In genomic region chr4:23945521-23946017, GRCh38 we compare ENCODE assay signal across 9 cellular contexts. TPM values are rescaled to one million over a fixed set of nuclear protein-coding genes. Genes with fewer than 3 reads are reported as not detected.
DNase-seq lines count a peak whose midpoint lies in the region; ATAC-seq and TF ChIP-seq lines count a peak whose summit lies in the region.
"Had no signal": no experiment of that assay in that cellular context is flagged by ENCODE, and none has a peak within 500 bp of the region (broad histone marks: within the 10 kb centered on the region; RNA-seq: fewer than 3 reads in every experiment).

No MANE protein-coding gene starts in this region.

- TF ChIP-seq CTCF in kidney epithelial cell (IDR thresholded peaks at IDR 0.05; ENCODE audit: insufficient read depth, low read length, poor library complexity, severe bottlenecking): no peak

- intact Hi-C loops in Right ventricle myocardium inferior (cut with DNase I): no loop called here
- intact Hi-C loops in cardiac septum (cut with DNase I): no loop called here

- DNase-seq in Right ventricle myocardium inferior (ENCODE audit: missing footprints): peak; percentile 48
- DNase-seq in cardiac septum (ENCODE audit: low spot score): no peak
- DNase-seq in adipocyte (ENCODE audit: low read depth): peak; percentile 25
- peak; percentile 74 for DNase-seq in kidney epithelial cell (ENCODE audit: low read depth)
- no peak for DNase-seq in activated gamma-delta T cell (lab: John Stamatoyannopoulos, UW)
- no peak for DNase-seq in NCI-H524 (lab: John Stamatoyannopoulos, UW)
- no peak for DNase-seq in Ammon's horn (ENCODE audit: low spot score)

- ATAC-seq in Right ventricle myocardium inferior: peak; percentile 43
- no peak for ATAC-seq in GM19023 (IDR thresholded peaks at IDR 0.05; ENCODE audit: unreplicated experiment)
- ATAC-seq: A549 had no signal

- H3K4me1 ChIP-seq in adipocyte (ENCODE audit: control insufficient read depth, insufficient read depth, low read length): peaks cover 26% of the 10 kb centered on the region
- H3K4me1 ChIP-seq: A549 had no signal

- H3K36me3 ChIP-seq in adipocyte (ENCODE audit: control insufficient read depth, insufficient read depth, low read length, severe bottlenecking) (no peaks in the 10 kb centered on the region), kidney epithelial cell (ENCODE audit: control insufficient read depth, insufficient read depth, low read length) (no peaks in the 10 kb centered on the region)

- H3K27me3 ChIP-seq in adipocyte (replicated peaks; ENCODE audit: control insufficient read depth, insufficient read depth, low read length): no peaks in the 10 kb centered on the region
- no peaks in the 10 kb centered on the region for H3K27me3 ChIP-seq in kidney epithelial cell (ENCODE audit: control insufficient read depth, insufficient read depth, low read length)

- no peaks in the 10 kb centered on the region for H3K9me3 ChIP-seq in adipocyte (ENCODE audit: control insufficient read depth, low read length)
- H3K9me3 ChIP-seq: A549 had no signal

- H3K4me3 ChIP-seq in adipocyte (ENCODE audit: low read length) (no peak overlapping the region), kidney epithelial cell (ENCODE audit: low read depth, low read length) (no peak overlapping the region)
- H3K4me3 ChIP-seq: A549 had no signal

- peak overlapping the region; percentile 39 for H3K9ac ChIP-seq in adipocyte (ENCODE audit: low read length)

RNA-seq across cellular contexts. Expression of gene PPARGC1A, which starts 55.7 kb away (rescaled TPM):
- total RNA-seq in Right ventricle myocardium inferior: 77.5 TPM
- total RNA-seq in cardiac septum: 99.6 TPM
- 3.3 and 14.4 TPM in 2 replicates for total RNA-seq in kidney epithelial cell

Comparison
In these comparisons a context has a peak if more than half of its experiments do, and no peak if none do; other contexts are left out.
1. DNase-seq: peak in Right ventricle myocardium inferior (single experiment), adipocyte (single experiment) and kidney epithelial cell (single experiment); none in cardiac septum (single experiment), activated gamma-delta T cell (single experiment), NCI-H524 (0 of 2) and Ammon's horn (single experiment).